ENCODE assay signal across 8 cellular contexts in the genomic region with DNA sequence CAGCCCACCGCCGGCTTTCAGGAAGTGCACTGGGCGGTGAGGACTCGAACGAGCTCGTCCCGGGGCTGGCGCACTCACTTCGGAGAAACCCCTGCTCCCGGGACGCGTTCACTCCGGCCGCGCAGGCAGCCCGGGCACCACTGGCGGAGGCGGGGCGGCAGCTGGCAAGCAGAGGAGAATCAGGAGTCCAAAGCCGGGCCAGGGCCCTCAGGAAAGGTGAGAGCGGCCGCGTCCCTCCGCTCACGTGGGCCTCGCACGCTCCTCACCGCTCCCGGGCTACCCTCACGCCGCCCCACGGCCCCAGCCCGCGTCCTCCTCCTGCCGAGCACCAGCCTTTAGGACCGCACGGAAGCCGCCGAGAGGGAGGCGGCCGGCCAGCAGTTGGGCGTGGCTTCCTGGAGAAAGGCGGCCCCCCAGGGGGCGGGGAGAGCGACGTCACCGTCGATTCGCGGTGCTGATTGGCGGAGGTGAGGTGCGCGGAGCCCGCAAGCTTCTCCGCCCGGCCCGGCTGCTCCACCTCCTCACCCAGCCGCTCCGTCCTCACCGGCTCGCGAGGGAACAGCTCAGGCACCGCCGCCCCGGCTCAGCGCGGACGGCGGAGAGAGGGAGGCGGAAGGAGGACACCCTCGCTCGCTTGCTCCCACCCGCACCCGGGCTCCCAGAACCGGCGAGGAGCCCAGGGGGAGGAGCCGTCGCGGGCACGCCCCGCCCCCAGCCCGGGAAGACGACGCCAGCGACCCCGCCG. TPM values are rescaled to one million over a fixed set of nuclear protein-coding genes. Genes with fewer than 3 reads are reported as not detected.
DNase-seq lines count a peak whose midpoint lies in the region; ATAC-seq and TF ChIP-seq lines count a peak whose summit lies in the region.

ZCCHC2 (plus strand) TSS at position 516 of the 745 bp plus-strand sequence. CDS start 400 bp downstream, outside the sequence.

- CTCF ChIA-PET in RWPE1 (lab: Yijun Ruan, JAX), result interaction anchor here (0.6 kb wide), 1 partner anchor 10 kb away, joined by 5 read pairs; no protein-coding TSS in a partner anchor

- H3K27me3 Mint-ChIP-seq in activated T-helper 17 cell treated with anti-CD3 and anti-CD28 coated beads, Interleukin-2, amount 50 U/mL, for 72 hours, result no peaks in the 10 kb centered on the region
- no peaks in the 10 kb centered on the region for H3K27me3 Mint-ChIP-seq in naive thymus-derived CD8-positive, alpha-beta T cell

- H3K27me3 ChIP-seq in fibroblast of lung (ENCODE audit: control insufficient read depth, insufficient read depth, low read length), result no peaks in the 10 kb centered on the region

- H3K79me2 ChIP-seq in fibroblast of lung (ENCODE audit: control insufficient read depth, insufficient read depth, low read length), result peaks cover 20% of the 10 kb centered on the region

- H3K9ac ChIP-seq in fibroblast of lung (ENCODE audit: insufficient read depth, low read length), result peak within 1 kb of the TSS; percentile 76

- TF ChIP-seq CTCF in LNCaP clone FGC (IDR thresholded peaks at IDR 0.05; ENCODE audit: control insufficient read depth, extremely low read depth, insufficient read depth), result no peak
- TF ChIP-seq CTCF in RWPE1 (conservative IDR thresholded peaks at IDR 0.05; ENCODE audit: low read depth), result no peak
- TF ChIP-seq CTCF in fibroblast of lung (conservative IDR thresholded peaks at IDR 0.05 in 1 of 2, IDR thresholded peaks at IDR 0.05 in 1 of 2; ENCODE audit: low read depth in 1 of 2, low read length in 2 of 2), result no peak

- H3K9me3 Mint-ChIP-seq in activated T-helper 17 cell treated with anti-CD3 and anti-CD28 coated beads, Interleukin-2, amount 50 U/mL, for 72 hours, result no peaks in the 10 kb centered on the region
- no peaks in the 10 kb centered on the region for H3K9me3 Mint-ChIP-seq in naive thymus-derived CD8-positive, alpha-beta T cell

- peak within 1 kb of the TSS; percentile 96 for H3K4me3 Mint-ChIP-seq in activated T-helper 17 cell treated with anti-CD3 and anti-CD28 coated beads, Interleukin-2, amount 50 U/mL, for 72 hours
- peak within 1 kb of the TSS; percentile 87 to 99 (median 94) for H3K4me3 Mint-ChIP-seq in naive thymus-derived CD8-positive, alpha-beta T cell

- H4K20me1 ChIP-seq in fibroblast of lung (ENCODE audit: control insufficient read depth, extremely low read depth, insufficient read depth, low read length), result no peaks in the 10 kb centered on the region

- no peaks in the 10 kb centered on the region for H3K36me3 ChIP-seq in fibroblast of lung (ENCODE audit: control insufficient read depth, insufficient read depth, low read length)

- H3K4me1 Mint-ChIP-seq in activated T-helper 17 cell treated with anti-CD3 and anti-CD28 coated beads, Interleukin-2, amount 50 U/mL, for 72 hours, result peaks cover 10% of the 10 kb centered on the region
- peaks cover 11 to 50% (median 34%) of the 10 kb centered on the region in 4 donors for H3K4me1 Mint-ChIP-seq in naive thymus-derived CD8-positive, alpha-beta T cell

- H3K4me2 ChIP-seq in fibroblast of lung (ENCODE audit: extremely low read depth, insufficient read depth, low read length), result peak within 1 kb of the TSS; percentile 93

- H3K27ac ChIP-seq in RWPE1 (peak within 1 kb of the TSS; percentile 97), fibroblast of lung (ENCODE audit: insufficient read depth, low read length) (peak within 1 kb of the TSS; percentile 82)

- DNase-seq in Daoy (ENCODE audit: low read depth) (peak; percentile 96), GOT3 (lab: John Stamatoyannopoulos, UW) (peak; percentile 87), LNCaP clone FGC (ENCODE audit: low read depth) (peak; percentile 92), RWPE1 (ENCODE audit: low spot score) (peak; percentile 95), fibroblast of lung (ENCODE audit: low read depth in 2 of 2) (peak; percentile 96 to 97)
- DNase-seq in naive thymus-derived CD8-positive, alpha-beta T cell, result peak; percentile 95 to 99 (median 98)
- DNase-seq in stimulated activated naive CD4-positive, alpha-beta T cell (lab: John Stamatoyannopoulos, UW), result peak; percentile 95 to 98 (median 98)

- peaks cover 18% of the 10 kb centered on the region for H3K36me3 Mint-ChIP-seq in activated T-helper 17 cell treated with anti-CD3 and anti-CD28 coated beads, Interleukin-2, amount 50 U/mL, for 72 hours (ENCODE audit: low read depth)
- peaks cover 0 to 6% (median 0%) of the 10 kb centered on the region in 3 donors for H3K36me3 Mint-ChIP-seq in naive thymus-derived CD8-positive, alpha-beta T cell

- peak within 1 kb of the TSS; percentile 89 for H3K27ac Mint-ChIP-seq in activated T-helper 17 cell treated with anti-CD3 and anti-CD28 coated beads, Interleukin-2, amount 50 U/mL, for 72 hours
- peak within 1 kb of the TSS; percentile 69 to 99 (median 92) for H3K27ac Mint-ChIP-seq in naive thymus-derived CD8-positive, alpha-beta T cell

- POLR2A ChIA-PET in RWPE1 (lab: Yijun Ruan, JAX; ENCODE audit: low non-redundant PET), result interaction anchor here (1.4 kb wide), 1 partner anchor 36 kb away, joined by 4 read pairs; no protein-coding TSS in a partner anchor
- POLR2A ChIA-PET in naive thymus-derived CD8-positive, alpha-beta T cell (lab: Charles Lee), result interaction anchor here (0.6 to 3.9 kb wide), 19 partner anchors 9 to 900 kb away, joined by 3 to 42 read pairs (median 4); partner anchors contain the start of genes BCL2, PHLPP1, PIGN and RELCH

- H2AFZ ChIP-seq in fibroblast of lung (ENCODE audit: low read length), result peak within 1 kb of the TSS; percentile 79

- no peaks in the 10 kb centered on the region for H3K9me3 ChIP-seq in fibroblast of lung (ENCODE audit: control insufficient read depth, insufficient read depth, low read depth, low read length)

- H3K4me1 ChIP-seq in fibroblast of lung (ENCODE audit: control insufficient read depth, extremely low read depth, insufficient read depth, low read length), result peaks cover 13% of the 10 kb centered on the region

- ATAC-seq in activated T-helper 17 cell treated with anti-CD3 and anti-CD28 coated beads, Interleukin-2, amount 50 U/mL, for 72 hours (replicated peaks), result peak; percentile 80
- peak; percentile 76 to 77 for ATAC-seq in naive thymus-derived CD8-positive, alpha-beta T cell

- H3K4me3 ChIP-seq in LNCaP clone FGC (ENCODE audit: low read depth, low read length), result peak within 1 kb of the TSS; percentile 80
- peak within 1 kb of the TSS; percentile 64 to 90 (median 83) for H3K4me3 ChIP-seq in fibroblast of lung (replicated peaks in 1 of 4; ENCODE audit: control extremely low read depth in 1 of 4, insufficient read depth in 1 of 4, low read depth in 3 of 4, low read length in 4 of 4)

RNA-seq across cellular contexts. Expression of gene ZCCHC2, which starts in this region (rescaled TPM):
- 3.1 and 4.2 TPM in 2 replicates for total RNA-seq in Daoy (2014; rRNA removed; shearing (Covaris generic))
- total RNA-seq in activated T-helper 17 cell treated with anti-CD3 and anti-CD28 coated beads, Interleukin-2, amount 50 U/mL, for 72 hours, result 10 to 100 TPM; 45.4 to 50.4 TPM
- total RNA-seq in fibroblast of lung, result 10.9 and 14.6 TPM in 2 replicates
- polyA plus RNA-seq in fibroblast of lung, result 5.3 and 6.0 TPM in 2 replicates
- polyA plus RNA-seq in fibroblast of lung (2012), result 2.9 and 3.3 TPM in 2 replicates
- 6.7 and 23.8 TPM in 2 replicates for polyA minus RNA-seq in fibroblast of lung (ENCODE audit: low replicate concordance)
- total RNA-seq in naive thymus-derived CD8-positive, alpha-beta T cell, result 10 to 100 TPM; 53.9 to 55.8 TPM
- polyA plus RNA-seq in naive thymus-derived CD8-positive, alpha-beta T cell, result 1 to 10 TPM; 1.8 to 2.6 (median 2.6) TPM

Comparison
In these comparisons a context has a peak if more than half of its experiments do, and no peak if none do; other contexts are left out.
1. Peak in every context shown above with its lines: DNase-seq, ATAC-seq, H3K4me3 ChIP-seq and H3K27ac ChIP-seq.